In the genomic region with DNA sequence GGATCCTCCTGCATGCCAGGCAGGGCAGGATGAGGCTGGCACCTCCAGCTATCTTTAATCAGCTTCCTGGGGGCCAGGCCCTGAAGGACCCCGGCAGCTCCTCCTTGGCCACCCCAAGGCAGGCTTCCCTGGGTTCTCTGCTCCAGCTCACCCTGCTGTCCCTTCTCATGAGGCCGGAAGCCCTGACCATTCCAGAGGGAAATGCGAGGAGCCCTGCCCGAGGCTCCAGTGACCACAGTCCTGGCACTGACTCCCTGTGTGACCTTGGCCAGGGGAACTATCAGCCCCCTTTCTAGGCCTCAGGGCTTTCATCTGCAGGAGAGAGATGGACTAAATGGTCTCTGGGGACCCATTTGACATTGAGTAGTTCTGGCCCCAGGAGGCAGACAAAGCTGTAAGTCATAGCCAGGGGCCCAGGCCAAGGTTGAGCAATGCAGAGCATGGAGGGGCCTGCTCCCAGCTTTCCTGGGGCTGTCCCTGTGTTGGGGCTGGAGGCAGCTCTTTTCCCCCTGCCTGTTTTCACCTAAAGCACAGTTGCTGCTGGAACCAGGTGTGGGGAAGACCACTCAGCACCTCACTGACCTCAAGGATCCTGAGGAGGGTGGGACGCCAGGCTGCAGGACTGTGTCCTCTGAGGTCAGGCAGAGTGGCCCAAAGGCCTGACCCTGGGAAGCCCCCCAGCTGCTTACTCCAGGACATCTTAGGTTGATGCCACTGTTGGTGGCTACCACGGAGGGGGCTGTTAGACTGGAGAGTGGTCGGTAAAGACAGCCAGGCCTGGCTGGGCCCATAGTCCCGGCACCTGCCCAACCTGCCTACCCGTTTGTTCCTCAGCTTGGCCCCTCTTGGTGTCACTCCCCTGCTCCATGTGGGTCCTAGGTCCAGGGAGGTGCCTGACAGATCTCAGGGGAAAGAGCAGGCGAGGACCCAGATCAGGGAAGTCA, we compare ENCODE assay signal across 1 cellular context.
TF ChIP-seq lines count a peak whose summit lies in the region.

No MANE protein-coding gene starts in this region.

TF ChIP-seq in HepG2, 621 proteins besides CTCF, POLR2A, EP300 and RAD21 (continued from another document and continues in another):
- TF ChIP-seq SMAD3 (CRISPR knock-in tag; IDR thresholded peaks at IDR 0.05) (peak; percentile 84), ZSCAN21 (CRISPR knock-in tag; IDR thresholded peaks at IDR 0.05; ENCODE audit: borderline replicate concordance) (peak; percentile 85; the same call in 1 of the 2 replicates), ELF4 (CRISPR knock-in tag; IDR thresholded peaks at IDR 0.05; ENCODE audit: borderline replicate concordance) (no peak), ZSCAN22 (CRISPR knock-in tag; IDR thresholded peaks at IDR 0.05) (no peak), ZNF546 (CRISPR knock-in tag; conservative IDR thresholded peaks at IDR 0.05) (no peak), PAF1 (CRISPR knock-in tag; IDR thresholded peaks at IDR 0.05) (no peak), ATM (IDR thresholded peaks at IDR 0.05; ENCODE audit: borderline replicate concordance) (no peak), ZNF746 (CRISPR knock-in tag; IDR thresholded peaks at IDR 0.05) (no peak; the same call in 1 of the 2 replicates), ZNF337 (CRISPR knock-in tag; IDR thresholded peaks at IDR 0.05; ENCODE audit: borderline replicate concordance, low read depth) (no peak), HNRNPH1 (optimal IDR thresholded peaks at IDR 0.05; ENCODE audit: low read depth, low read length) (no peak), ZBTB8A (CRISPR knock-in tag; IDR thresholded peaks at IDR 0.05; ENCODE audit: borderline replicate concordance, low read depth) (peak; percentile 70; the same call in 1 of the 2 replicates), SNAI1 (CRISPR knock-in tag; IDR thresholded peaks at IDR 0.05; ENCODE audit: borderline replicate concordance) (no peak), ZNF552 (CRISPR knock-in tag; IDR thresholded peaks at IDR 0.05; ENCODE audit: borderline replicate concordance) (no peak), ZNF775 (CRISPR knock-in tag; IDR thresholded peaks at IDR 0.05; ENCODE audit: borderline replicate concordance) (peak; percentile 50; the same call in 1 of the 2 replicates), NPAS2 (CRISPR knock-in tag; IDR thresholded peaks at IDR 0.05; ENCODE audit: borderline replicate concordance) (no peak), SOX5 (CRISPR knock-in tag; IDR thresholded peaks at IDR 0.05; ENCODE audit: borderline replicate concordance) (peak; percentile 79), FIP1L1 (IDR thresholded peaks at IDR 0.05; ENCODE audit: borderline replicate concordance, insufficient read depth, low read depth, low read length) (no peak), STAT5B (CRISPR knock-in tag; IDR thresholded peaks at IDR 0.05) (peak; percentile 27; the same call in 1 of the 2 replicates), NFE2 (CRISPR knock-in tag; IDR thresholded peaks at IDR 0.05) (0 out of 2 replicates have a peak, but pooled peaks have one; percentile 34), EEA1 (CRISPR knock-in tag; IDR thresholded peaks at IDR 0.05; ENCODE audit: borderline replicate concordance) (peak; percentile 87; the same call in 1 of the 2 replicates), ZNF816 (CRISPR knock-in tag; IDR thresholded peaks at IDR 0.05; ENCODE audit: borderline replicate concordance) (peak; percentile 73; the same call in 1 of the 2 replicates)
- TF ChIP-seq, protein P1, sequence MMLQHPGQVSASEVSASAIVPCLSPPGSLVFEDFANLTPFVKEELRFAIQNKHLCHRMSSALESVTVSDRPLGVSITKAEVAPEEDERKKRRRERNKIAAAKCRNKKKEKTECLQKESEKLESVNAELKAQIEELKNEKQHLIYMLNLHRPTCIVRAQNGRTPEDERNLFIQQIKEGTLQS (CRISPR knock-in tag; IDR thresholded peaks at IDR 0.05), result no peak; the same call in 1 of the 2 replicates
- TF ChIP-seq, protein P2, sequence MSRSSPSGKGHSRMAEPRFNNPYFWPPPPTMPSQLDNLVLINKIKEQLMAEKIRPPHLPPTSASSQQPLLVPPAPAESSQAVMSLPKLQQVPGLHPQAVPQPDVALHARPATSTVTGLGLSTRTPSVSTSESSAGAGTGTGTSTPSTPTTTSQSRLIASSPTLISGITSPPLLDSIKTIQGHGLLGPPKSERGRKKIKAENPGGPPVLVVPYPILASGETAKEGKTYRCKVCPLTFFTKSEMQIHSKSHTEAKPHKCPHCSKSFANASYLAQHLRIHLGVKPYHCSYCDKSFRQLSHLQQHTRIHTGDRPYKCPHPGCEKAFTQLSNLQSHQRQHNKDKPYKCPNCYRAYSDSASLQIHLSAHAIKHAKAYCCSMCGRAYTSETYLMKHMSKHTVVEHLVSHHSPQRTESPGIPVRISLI (CRISPR knock-in tag; IDR thresholded peaks at IDR 0.05; ENCODE audit: borderline replicate concordance), result peak; percentile 70; the same call in 1 of the 2 replicates
- TF ChIP-seq, protein P3, sequence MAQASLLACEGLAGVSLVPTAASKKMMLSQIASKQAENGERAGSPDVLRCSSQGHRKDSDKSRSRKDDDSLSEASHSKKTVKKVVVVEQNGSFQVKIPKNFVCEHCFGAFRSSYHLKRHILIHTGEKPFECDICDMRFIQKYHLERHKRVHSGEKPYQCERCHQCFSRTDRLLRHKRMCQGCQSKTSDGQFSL (CRISPR knock-in tag; IDR thresholded peaks at IDR 0.05), result no peak
- TF ChIP-seq, protein P4, sequence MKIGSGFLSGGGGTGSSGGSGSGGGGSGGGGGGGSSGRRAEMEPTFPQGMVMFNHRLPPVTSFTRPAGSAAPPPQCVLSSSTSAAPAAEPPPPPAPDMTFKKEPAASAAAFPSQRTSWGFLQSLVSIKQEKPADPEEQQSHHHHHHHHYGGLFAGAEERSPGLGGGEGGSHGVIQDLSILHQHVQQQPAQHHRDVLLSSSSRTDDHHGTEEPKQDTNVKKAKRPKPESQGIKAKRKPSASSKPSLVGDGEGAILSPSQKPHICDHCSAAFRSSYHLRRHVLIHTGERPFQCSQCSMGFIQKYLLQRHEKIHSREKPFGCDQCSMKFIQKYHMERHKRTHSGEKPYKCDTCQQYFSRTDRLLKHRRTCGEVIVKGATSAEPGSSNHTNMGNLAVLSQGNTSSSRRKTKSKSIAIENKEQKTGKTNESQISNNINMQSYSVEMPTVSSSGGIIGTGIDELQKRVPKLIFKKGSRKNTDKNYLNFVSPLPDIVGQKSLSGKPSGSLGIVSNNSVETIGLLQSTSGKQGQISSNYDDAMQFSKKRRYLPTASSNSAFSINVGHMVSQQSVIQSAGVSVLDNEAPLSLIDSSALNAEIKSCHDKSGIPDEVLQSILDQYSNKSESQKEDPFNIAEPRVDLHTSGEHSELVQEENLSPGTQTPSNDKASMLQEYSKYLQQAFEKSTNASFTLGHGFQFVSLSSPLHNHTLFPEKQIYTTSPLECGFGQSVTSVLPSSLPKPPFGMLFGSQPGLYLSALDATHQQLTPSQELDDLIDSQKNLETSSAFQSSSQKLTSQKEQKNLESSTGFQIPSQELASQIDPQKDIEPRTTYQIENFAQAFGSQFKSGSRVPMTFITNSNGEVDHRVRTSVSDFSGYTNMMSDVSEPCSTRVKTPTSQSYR (CRISPR knock-in tag; IDR thresholded peaks at IDR 0.05; ENCODE audit: borderline replicate concordance), result peak; percentile 53; the same call in 1 of the 2 replicates
- TF ChIP-seq, protein P5, sequence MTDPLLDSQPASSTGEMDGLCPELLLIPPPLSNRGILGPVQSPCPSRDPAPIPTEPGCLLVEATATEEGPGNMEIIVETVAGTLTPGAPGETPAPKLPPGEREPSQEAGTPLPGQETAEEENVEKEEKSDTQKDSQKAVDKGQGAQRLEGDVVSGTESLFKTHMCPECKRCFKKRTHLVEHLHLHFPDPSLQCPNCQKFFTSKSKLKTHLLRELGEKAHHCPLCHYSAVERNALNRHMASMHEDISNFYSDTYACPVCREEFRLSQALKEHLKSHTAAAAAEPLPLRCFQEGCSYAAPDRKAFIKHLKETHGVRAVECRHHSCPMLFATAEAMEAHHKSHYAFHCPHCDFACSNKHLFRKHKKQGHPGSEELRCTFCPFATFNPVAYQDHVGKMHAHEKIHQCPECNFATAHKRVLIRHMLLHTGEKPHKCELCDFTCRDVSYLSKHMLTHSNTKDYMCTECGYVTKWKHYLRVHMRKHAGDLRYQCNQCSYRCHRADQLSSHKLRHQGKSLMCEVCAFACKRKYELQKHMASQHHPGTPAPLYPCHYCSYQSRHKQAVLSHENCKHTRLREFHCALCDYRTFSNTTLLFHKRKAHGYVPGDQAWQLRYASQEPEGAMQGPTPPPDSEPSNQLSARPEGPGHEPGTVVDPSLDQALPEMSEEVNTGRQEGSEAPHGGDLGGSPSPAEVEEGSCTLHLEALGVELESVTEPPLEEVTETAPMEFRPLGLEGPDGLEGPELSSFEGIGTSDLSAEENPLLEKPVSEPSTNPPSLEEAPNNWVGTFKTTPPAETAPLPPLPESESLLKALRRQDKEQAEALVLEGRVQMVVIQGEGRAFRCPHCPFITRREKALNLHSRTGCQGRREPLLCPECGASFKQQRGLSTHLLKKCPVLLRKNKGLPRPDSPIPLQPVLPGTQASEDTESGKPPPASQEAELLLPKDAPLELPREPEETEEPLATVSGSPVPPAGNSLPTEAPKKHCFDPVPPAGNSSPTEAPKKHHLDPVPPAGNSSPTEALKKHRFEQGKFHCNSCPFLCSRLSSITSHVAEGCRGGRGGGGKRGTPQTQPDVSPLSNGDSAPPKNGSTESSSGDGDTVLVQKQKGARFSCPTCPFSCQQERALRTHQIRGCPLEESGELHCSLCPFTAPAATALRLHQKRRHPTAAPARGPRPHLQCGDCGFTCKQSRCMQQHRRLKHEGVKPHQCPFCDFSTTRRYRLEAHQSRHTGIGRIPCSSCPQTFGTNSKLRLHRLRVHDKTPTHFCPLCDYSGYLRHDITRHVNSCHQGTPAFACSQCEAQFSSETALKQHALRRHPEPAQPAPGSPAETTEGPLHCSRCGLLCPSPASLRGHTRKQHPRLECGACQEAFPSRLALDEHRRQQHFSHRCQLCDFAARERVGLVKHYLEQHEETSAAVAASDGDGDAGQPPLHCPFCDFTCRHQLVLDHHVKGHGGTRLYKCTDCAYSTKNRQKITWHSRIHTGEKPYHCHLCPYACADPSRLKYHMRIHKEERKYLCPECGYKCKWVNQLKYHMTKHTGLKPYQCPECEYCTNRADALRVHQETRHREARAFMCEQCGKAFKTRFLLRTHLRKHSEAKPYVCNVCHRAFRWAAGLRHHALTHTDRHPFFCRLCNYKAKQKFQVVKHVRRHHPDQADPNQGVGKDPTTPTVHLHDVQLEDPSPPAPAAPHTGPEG (CRISPR knock-in tag; IDR thresholded peaks at IDR 0.05), result 0 out of 2 replicates have a peak, but pooled peaks have one; percentile 51
- TF ChIP-seq, protein P6, sequence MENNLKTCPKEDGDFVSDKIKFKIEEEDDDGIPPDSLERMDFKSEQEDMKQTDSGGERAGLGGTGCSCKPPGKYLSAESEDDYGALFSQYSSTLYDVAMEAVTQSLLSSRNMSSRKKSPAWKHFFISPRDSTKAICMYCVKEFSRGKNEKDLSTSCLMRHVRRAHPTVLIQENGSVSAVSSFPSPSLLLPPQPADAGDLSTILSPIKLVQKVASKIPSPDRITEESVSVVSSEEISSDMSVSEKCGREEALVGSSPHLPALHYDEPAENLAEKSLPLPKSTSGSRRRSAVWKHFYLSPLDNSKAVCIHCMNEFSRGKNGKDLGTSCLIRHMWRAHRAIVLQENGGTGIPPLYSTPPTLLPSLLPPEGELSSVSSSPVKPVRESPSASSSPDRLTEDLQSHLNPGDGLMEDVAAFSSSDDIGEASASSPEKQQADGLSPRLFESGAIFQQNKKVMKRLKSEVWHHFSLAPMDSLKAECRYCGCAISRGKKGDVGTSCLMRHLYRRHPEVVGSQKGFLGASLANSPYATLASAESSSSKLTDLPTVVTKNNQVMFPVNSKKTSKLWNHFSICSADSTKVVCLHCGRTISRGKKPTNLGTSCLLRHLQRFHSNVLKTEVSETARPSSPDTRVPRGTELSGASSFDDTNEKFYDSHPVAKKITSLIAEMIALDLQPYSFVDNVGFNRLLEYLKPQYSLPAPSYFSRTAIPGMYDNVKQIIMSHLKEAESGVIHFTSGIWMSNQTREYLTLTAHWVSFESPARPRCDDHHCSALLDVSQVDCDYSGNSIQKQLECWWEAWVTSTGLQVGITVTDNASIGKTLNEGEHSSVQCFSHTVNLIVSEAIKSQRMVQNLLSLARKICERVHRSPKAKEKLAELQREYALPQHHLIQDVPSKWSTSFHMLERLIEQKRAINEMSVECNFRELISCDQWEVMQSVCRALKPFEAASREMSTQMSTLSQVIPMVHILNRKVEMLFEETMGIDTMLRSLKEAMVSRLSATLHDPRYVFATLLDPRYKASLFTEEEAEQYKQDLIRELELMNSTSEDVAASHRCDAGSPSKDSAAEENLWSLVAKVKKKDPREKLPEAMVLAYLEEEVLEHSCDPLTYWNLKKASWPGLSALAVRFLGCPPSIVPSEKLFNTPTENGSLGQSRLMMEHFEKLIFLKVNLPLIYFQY (CRISPR knock-in tag; IDR thresholded peaks at IDR 0.05; ENCODE audit: borderline replicate concordance), result peak; percentile 95
- TF ChIP-seq, protein P7, sequence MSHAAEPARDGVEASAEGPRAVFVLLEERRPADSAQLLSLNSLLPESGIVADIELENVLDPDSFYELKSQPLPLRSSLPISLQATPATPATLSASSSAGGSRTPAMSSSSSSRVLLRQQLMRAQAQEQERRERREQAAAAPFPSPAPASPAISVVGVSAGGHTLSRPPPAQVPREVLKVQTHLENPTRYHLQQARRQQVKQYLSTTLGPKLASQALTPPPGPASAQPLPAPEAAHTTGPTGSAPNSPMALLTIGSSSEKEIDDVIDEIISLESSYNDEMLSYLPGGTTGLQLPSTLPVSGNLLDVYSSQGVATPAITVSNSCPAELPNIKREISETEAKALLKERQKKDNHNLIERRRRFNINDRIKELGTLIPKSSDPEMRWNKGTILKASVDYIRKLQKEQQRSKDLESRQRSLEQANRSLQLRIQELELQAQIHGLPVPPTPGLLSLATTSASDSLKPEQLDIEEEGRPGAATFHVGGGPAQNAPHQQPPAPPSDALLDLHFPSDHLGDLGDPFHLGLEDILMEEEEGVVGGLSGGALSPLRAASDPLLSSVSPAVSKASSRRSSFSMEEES (CRISPR knock-in tag; IDR thresholded peaks at IDR 0.05), result peak; percentile 69
- TF ChIP-seq, protein P8, sequence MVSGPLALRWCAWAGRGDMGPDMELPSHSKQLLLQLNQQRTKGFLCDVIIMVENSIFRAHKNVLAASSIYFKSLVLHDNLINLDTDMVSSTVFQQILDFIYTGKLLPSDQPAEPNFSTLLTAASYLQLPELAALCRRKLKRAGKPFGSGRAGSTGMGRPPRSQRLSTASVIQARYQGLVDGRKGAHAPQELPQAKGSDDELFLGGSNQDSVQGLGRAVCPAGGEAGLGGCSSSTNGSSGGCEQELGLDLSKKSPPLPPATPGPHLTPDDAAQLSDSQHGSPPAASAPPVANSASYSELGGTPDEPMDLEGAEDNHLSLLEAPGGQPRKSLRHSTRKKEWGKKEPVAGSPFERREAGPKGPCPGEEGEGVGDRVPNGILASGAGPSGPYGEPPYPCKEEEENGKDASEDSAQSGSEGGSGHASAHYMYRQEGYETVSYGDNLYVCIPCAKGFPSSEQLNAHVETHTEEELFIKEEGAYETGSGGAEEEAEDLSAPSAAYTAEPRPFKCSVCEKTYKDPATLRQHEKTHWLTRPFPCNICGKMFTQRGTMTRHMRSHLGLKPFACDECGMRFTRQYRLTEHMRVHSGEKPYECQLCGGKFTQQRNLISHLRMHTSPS (CRISPR knock-in tag; IDR thresholded peaks at IDR 0.05; ENCODE audit: low read depth), result peak; percentile 91; the same call in 1 of the 2 replicates
- TF ChIP-seq, protein P9, sequence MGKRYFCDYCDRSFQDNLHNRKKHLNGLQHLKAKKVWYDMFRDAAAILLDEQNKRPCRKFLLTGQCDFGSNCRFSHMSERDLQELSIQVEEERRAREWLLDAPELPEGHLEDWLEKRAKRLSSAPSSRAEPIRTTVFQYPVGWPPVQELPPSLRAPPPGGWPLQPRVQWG (CRISPR knock-in tag; IDR thresholded peaks at IDR 0.05; ENCODE audit: borderline replicate concordance, low read depth), result no peak
